ENCODE assay signal across 19 cellular contexts in the genomic region with DNA sequence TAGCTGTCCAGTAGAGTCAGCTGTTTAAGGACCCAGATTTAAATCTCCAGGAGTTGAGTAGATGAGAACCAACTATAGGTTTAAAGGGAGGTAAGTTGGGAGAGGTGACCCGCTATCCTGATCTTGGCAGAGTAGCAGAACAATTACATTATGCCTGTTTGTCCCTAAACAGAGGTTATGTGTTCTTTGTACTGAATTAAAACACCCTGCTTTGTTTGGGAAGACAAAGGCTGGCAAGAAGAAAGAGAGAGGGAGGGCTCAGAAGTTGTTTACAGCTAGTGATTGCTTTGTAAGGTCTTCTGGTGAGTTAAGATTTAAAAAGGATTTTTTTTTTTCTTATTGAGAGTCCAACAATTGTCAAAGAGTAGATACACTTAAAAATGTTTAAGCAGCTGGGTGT. TPM values are rescaled to one million over a fixed set of nuclear protein-coding genes. Genes with fewer than 3 reads are reported as not detected.
DNase-seq lines count a peak whose midpoint lies in the region; ATAC-seq, FAIRE-seq and TF ChIP-seq lines count a peak whose summit lies in the region.
"Had no signal": no experiment of that assay in that cellular context is flagged by ENCODE, and none has a peak within 500 bp of the region (broad histone marks: within the 10 kb centered on the region; RNA-seq: fewer than 3 reads in every experiment).

No MANE protein-coding gene starts in this region.

- no peak overlapping the region for H3K9ac ChIP-seq in HepG2 (ENCODE audit: insufficient read depth, low read depth, low read length)

- H3K79me2 ChIP-seq in HepG2 (ENCODE audit: insufficient read depth, low read length) = peaks cover 19% of the 10 kb centered on the region

- no peak for TF ChIP-seq POLR2A in HepG2 (IDR thresholded peaks at IDR 0.05; ENCODE audit: insufficient read depth in 1 of 2, low read depth in 2 of 2, low read length in 2 of 2)

- H3K27ac ChIP-seq in angular gyrus (ENCODE audit: low read depth, low read length) = peak overlapping the region; percentile 87
- peak overlapping the region; percentile 71 for H3K27ac ChIP-seq in layer of hippocampus (ENCODE audit: low read depth, low read length)
- H3K27ac ChIP-seq in HepG2 (ENCODE audit: extremely low read length, insufficient read depth, low read length) = no peak overlapping the region
- H3K27ac ChIP-seq: PC-9 had no signal

- POLR2A ChIA-PET in HepG2 (lab: Yijun Ruan, JAX) = no interaction called here

- TF ChIP-seq CTCF in D721Med (IDR thresholded peaks at IDR 0.05; ENCODE audit: insufficient read depth, missing control alignments) = no peak
- TF ChIP-seq CTCF in HepG2 (CRISPR knock-in tag; IDR thresholded peaks at IDR 0.05) = no peak

- H4K20me1 ChIP-seq in HepG2 (ENCODE audit: insufficient read depth, low read length) = no peaks in the 10 kb centered on the region

- no peak overlapping the region for H2AFZ ChIP-seq in HepG2 (ENCODE audit: low read length)
- H2AFZ ChIP-seq: PC-9 had no signal

- no peak for ATAC-seq in HepG2
- ATAC-seq: GM12878 had no signal

- H3K36me3 ChIP-seq in HepG2 (replicated peaks in 1 of 2; ENCODE audit: control insufficient read depth in 1 of 2, insufficient read depth in 2 of 2, low read length in 2 of 2) = peaks cover 13 to 43% of the 10 kb centered on the region in 2 experiments

- H3K4me2 ChIP-seq in HepG2 (ENCODE audit: low read depth, low read length) = no peak overlapping the region
- H3K4me2 ChIP-seq: PC-9 had no signal

- H3K4me1 ChIP-seq in HepG2 (ENCODE audit: insufficient read depth, low read length) = peaks cover 9% of the 10 kb centered on the region

- H3K27me3 ChIP-seq in layer of hippocampus (ENCODE audit: control insufficient read depth, insufficient read depth, low read length) = no peaks in the 10 kb centered on the region
- H3K27me3 ChIP-seq in HepG2 (ENCODE audit: control insufficient read depth in 1 of 2, insufficient read depth in 2 of 2, low read length in 2 of 2) = no peaks in the 10 kb centered on the region

- FAIRE-seq in D721Med (lab: Jason Lieb, UNC) = peak; percentile 81
- no peak for FAIRE-seq in HepG2 (lab: Jason Lieb, UNC)
- FAIRE-seq: GM12878, GM18507 had no signal

- intact Hi-C loops in HepG2 (cut with micrococcal nuclease; ENCODE audit: unreplicated experiment) = no loop called here

- in situ Hi-C loops in HepG2 (cut with HindIII; ENCODE audit: extremely low pct_ligation_motif_present, low pct_unique_long_range_greater_than_20kb) = no loop called here

- H3K9me3 ChIP-seq in HepG2 (ENCODE audit: low read length) = no peaks in the 10 kb centered on the region

- BruUV-seq in HepG2 (replicated peaks; lab: Mats Ljungman, UMichigan) = no TSS peak

- H3K4me3 ChIP-seq in HepG2 (replicated peaks in 1 of 3; ENCODE audit: insufficient read depth in 1 of 3, low read depth in 2 of 3, low read length in 3 of 3) = no peak overlapping the region
- H3K4me3 ChIP-seq: GM12878, PC-9 had no signal

- WGBS in HepG2 (ENCODE audit: low lambda C conversion rate) = 100% methylated on average over 1 of the region's 1 CpG

- CTCF ChIA-PET in HepG2 (lab: Yijun Ruan, JAX; ENCODE audit: low intra/inter-chr PET ratio, low total read pairs) = no interaction called here

- no peak for TF ChIP-seq RAD21 in HepG2 (CRISPR knock-in tag; IDR thresholded peaks at IDR 0.05)

- TF ChIP-seq EP300 in HepG2 (IDR thresholded peaks at IDR 0.05; ENCODE audit: low read depth in 2 of 2, low read length in 2 of 2) (no peak), HepG2 (CRISPR knock-in tag; IDR thresholded peaks at IDR 0.05; ENCODE audit: borderline replicate concordance) (no peak)

- DNase-seq in D721Med (ENCODE audit: insufficient read length, low spot score) = no peak
- DNase-seq in superior temporal gyrus (ENCODE audit: extremely low spot score) = peak; percentile 46
- no peak for DNase-seq in cerebellar cortex (ENCODE audit: low spot score)
- DNase-seq in HepG2 (ENCODE audit: low spot score) = no peak
- DNase-seq in GM03348 (ENCODE audit: low spot score) = no peak
- DNase-seq: ACHN; CD4-positive, CD25-positive, alpha-beta regulatory T cell; DMS79 treated with DMSO at 0.1 percent for 48 hours; GOT3; KBM-7; NCI-H1436; NCI-H2029; NCI-H2171; NCI-H446; PC-9 had no signal

TF ChIP-seq in HepG2, 621 proteins besides CTCF, POLR2A, EP300 and RAD21:
- no peak for TF ChIP-seq YEATS4 (CRISPR knock-in tag; IDR thresholded peaks at IDR 0.05; ENCODE audit: borderline replicate concordance)

RNA-seq across cellular contexts. Expression of gene USP14, which starts 37.3 kb away (rescaled TPM):
- total RNA-seq in HepG2 (2016; rRNA removed; fragmentation: Illumina TruSeq; extraction: Trizol) = 16.6 and 57.4 TPM in 2 replicates
- total RNA-seq in HepG2 (2016; cell fraction: cytosol; rRNA removed; fragmentation: Illumina TruSeq; extraction: Trizol; ENCODE audit: low read depth) = 38.3 and 42.6 TPM in 2 replicates
- total RNA-seq in HepG2 (2016; cell fraction: insoluble cytoplasmic fraction; rRNA removed; fragmentation: Illumina TruSeq; extraction: Trizol) = 14.9 and 54.3 TPM in 2 replicates
- 17.5 and 20.3 TPM in 2 replicates for total RNA-seq in HepG2 (2016; cell fraction: membrane; rRNA removed; fragmentation: Illumina TruSeq; extraction: Trizol)
- total RNA-seq in HepG2 (2016; cell fraction: nucleus; rRNA removed; fragmentation: Illumina TruSeq; extraction: Trizol) = 31.7 and 37.4 TPM in 2 replicates
- 10.7 and 14.7 TPM in 2 replicates for polyA plus RNA-seq in HepG2 (2011; rRNA removed)
- 4.1 and 7.6 TPM in 2 replicates for polyA plus RNA-seq in HepG2 (2011; cell fraction: cytosol; rRNA removed)
- 10.2 and 11.9 TPM in 2 replicates for polyA plus RNA-seq in HepG2 (2011; cell fraction: nucleus; rRNA removed)
- polyA plus RNA-seq in HepG2 (2012) = 30.6 and 36.5 TPM in 2 replicates
- 6.5 and 6.6 TPM in 2 replicates for polyA plus RNA-seq in HepG2 (2016; cell fraction: cytosol; fragmentation: Illumina TruSeq; extraction: Trizol; ENCODE audit: low read depth)
- polyA plus RNA-seq in HepG2 (2016; cell fraction: insoluble cytoplasmic fraction; fragmentation: Illumina TruSeq; extraction: Trizol; ENCODE audit: low read depth) = 76.5 and 77.5 TPM in 2 replicates
- 13.3 and 14.6 TPM in 2 replicates for polyA plus RNA-seq in HepG2 (2016; cell fraction: membrane; fragmentation: Illumina TruSeq; extraction: Trizol; ENCODE audit: low read depth)
- 60.5 and 65.0 TPM in 2 replicates for polyA plus RNA-seq in HepG2 (2016; cell fraction: nucleus; fragmentation: Illumina TruSeq; extraction: Trizol; ENCODE audit: insufficient read depth, low read depth)
- polyA minus RNA-seq in HepG2 (2011; rRNA and poly(A)+ RNA removed; ENCODE audit: low replicate concordance) = 5.4 and 7.6 TPM in 2 replicates
- 19.3 and 25.3 TPM in 2 replicates for polyA minus RNA-seq in HepG2 (2011; cell fraction: cytosol; rRNA and poly(A)+ RNA removed)
- polyA minus RNA-seq in HepG2 (2011; cell fraction: nucleus; rRNA and poly(A)+ RNA removed) = 29.3 and 32.4 TPM in 2 replicates
